15 cellular contexts compared by ENCODE assay signal in genomic region chr1:157230500-157230899, GRCh38.
A peak's percentile ranks its signal among the peaks of the same experiment; 100 is the strongest.
DNase-seq lines count a peak whose midpoint lies in the region; ATAC-seq and TF ChIP-seq lines count a peak whose summit lies in the region.
"Had no signal": no experiment of that assay in that cellular context is flagged by ENCODE, and none has a peak within 500 bp of the region (broad histone marks: within the 10 kb centered on the region; RNA-seq: fewer than 3 reads in every experiment).

No MANE protein-coding gene starts in this region.

- DNase-seq in WTC11 (ENCODE audit: low spot score) = no peak
- DNase-seq in esophagus muscularis mucosa (ENCODE audit: extremely low spot score) = peak; percentile 86
- peak; percentile 23 for DNase-seq in mesendoderm
- DNase-seq in SKM-1 (lab: John Stamatoyannopoulos, UW; ENCODE audit: unreplicated experiment) = no peak
- DNase-seq in activated CD4-positive, alpha-beta T cell treated with anti-CD3 and anti-CD28 coated beads, Interleukin-2, amount 10 ng/mL, durations not matched to agents 7 days and 5 days = no peak
- DNase-seq: C1 segment of cervical spinal cord; Calu3; CD4-positive, alpha-beta memory T cell; COR-L47; DMS53; DMS79 treated with DMSO at 0.1 percent for 48 hours; GF-D8; H9 had no signal

- no peak overlapping the region for H3K9ac ChIP-seq in mesendoderm (ENCODE audit: low read length)

- H3K4me3 ChIP-seq in esophagus muscularis mucosa (no peak overlapping the region), mesendoderm (ENCODE audit: low read length) (no peak overlapping the region)

- peak; percentile 38; the same call in 1 of the 2 replicates for ATAC-seq in WTC11
- no peak for ATAC-seq in HG02885 (IDR thresholded peaks at IDR 0.05; ENCODE audit: poor library complexity, unreplicated experiment)
- ATAC-seq: HCT116 had no signal

- CTCF ChIA-PET in WTC11 (lab: Charles Lee) = interaction anchor here (0.6 to 1.0 kb wide), 3 partner anchors 10 to 45 kb away, joined by 3 to 4 read pairs (median 3); no protein-coding TSS in a partner anchor
- CTCF ChIA-PET in activated CD4-positive, alpha-beta T cell treated with anti-CD3 and anti-CD28 coated beads, Interleukin-2, amount 10 ng/mL, durations not matched to agents 7 days and 5 days (lab: Charles Lee) = interaction anchor here (0.6 to 1.2 kb wide), 2 partner anchors 10 to 33 kb away, joined by 3 to 5 read pairs; no protein-coding TSS in a partner anchor

- no peaks in the 10 kb centered on the region for H3K9me3 ChIP-seq in esophagus muscularis mucosa

- H3K4me2 ChIP-seq in mesendoderm (ENCODE audit: low read length) = no peak overlapping the region

- no peak for TF ChIP-seq POLR2A in esophagus muscularis mucosa (IDR thresholded peaks at IDR 0.05; ENCODE audit: low read depth)

- peaks cover 38% of the 10 kb centered on the region for H3K4me1 Mint-ChIP-seq in WTC11
- H3K4me1 Mint-ChIP-seq in activated CD4-positive, alpha-beta T cell treated with anti-CD3 and anti-CD28 coated beads, Interleukin-2, amount 10 ng/mL, durations not matched to agents 7 days and 5 days = peaks cover 21% of the 10 kb centered on the region
- H3K4me1 Mint-ChIP-seq: CD4-positive, alpha-beta memory T cell had no signal

- H3K27me3 Mint-ChIP-seq in WTC11 (ENCODE audit: low read depth) = no peaks in the 10 kb centered on the region; the same call in 1 of the 2 replicates
- peaks cover 17% of the 10 kb centered on the region for H3K27me3 Mint-ChIP-seq in activated CD4-positive, alpha-beta T cell treated with anti-CD3 and anti-CD28 coated beads, Interleukin-2, amount 10 ng/mL, durations not matched to agents 7 days and 5 days

- no peaks in the 10 kb centered on the region for H3K79me2 ChIP-seq in mesendoderm (ENCODE audit: control insufficient read depth, insufficient read depth, low read length)

- no peaks in the 10 kb centered on the region for H3K27me3 ChIP-seq in esophagus muscularis mucosa
- no peaks in the 10 kb centered on the region for H3K27me3 ChIP-seq in mesendoderm (ENCODE audit: insufficient read depth, low read length, poor library complexity)

- no peak overlapping the region for H3K18ac ChIP-seq in mesendoderm (ENCODE audit: low read length)

- TF ChIP-seq EP300 in esophagus muscularis mucosa (IDR thresholded peaks at IDR 0.05) = no peak

- intact Hi-C loops in esophagus muscularis mucosa (cut with DNase I) = no loop called here

- H4K5ac ChIP-seq in mesendoderm (ENCODE audit: low read length) = no peak overlapping the region

- H4K8ac ChIP-seq in mesendoderm (ENCODE audit: low read depth, low read length) = no peak overlapping the region

- H3K4me1 ChIP-seq in esophagus muscularis mucosa = no peaks in the 10 kb centered on the region
- H3K4me1 ChIP-seq in mesendoderm (ENCODE audit: control insufficient read depth, low read depth, low read length) = peaks cover 8% of the 10 kb centered on the region

- TF ChIP-seq CTCF in WTC11 (IDR thresholded peaks at IDR 0.05) (no peak), esophagus muscularis mucosa (IDR thresholded peaks at IDR 0.05) (no peak)

- H3K56ac ChIP-seq in mesendoderm (ENCODE audit: low read length) = no peak overlapping the region

- H3K27ac ChIP-seq in esophagus muscularis mucosa (replicated peaks in 1 of 4) = no peak overlapping the region
- H3K27ac ChIP-seq in mesendoderm (ENCODE audit: low read depth, low read length) = no peak overlapping the region

- H3K36me3 ChIP-seq in esophagus muscularis mucosa (no peaks in the 10 kb centered on the region), mesendoderm (ENCODE audit: control insufficient read depth, insufficient read depth, low read length) (no peaks in the 10 kb centered on the region)

- H3K4ac ChIP-seq in mesendoderm (ENCODE audit: low read depth, low read length) = no peak overlapping the region

- H3K4me3 Mint-ChIP-seq in WTC11 = no peak overlapping the region
- H3K4me3 Mint-ChIP-seq in activated CD4-positive, alpha-beta T cell treated with anti-CD3 and anti-CD28 coated beads, Interleukin-2, amount 10 ng/mL, durations not matched to agents 7 days and 5 days = no peak overlapping the region
- H3K4me3 Mint-ChIP-seq: CD4-positive, alpha-beta memory T cell; H9 had no signal

- POLR2A ChIA-PET in WTC11 (lab: Charles Lee) = no interaction called here
- POLR2A ChIA-PET in activated CD4-positive, alpha-beta T cell treated with anti-CD3 and anti-CD28 coated beads, Interleukin-2, amount 10 ng/mL, durations not matched to agents 7 days and 5 days (lab: Charles Lee) = no interaction called here

- no peak overlapping the region for H2BK120ac ChIP-seq in mesendoderm (ENCODE audit: low read depth, low read length)

- 86% methylated on average over 4 of the region's 4 CpGs for WGBS in esophagus muscularis mucosa
- no CpG with 5 or more reads among the region's 4 CpGs for WGBS in mesendoderm (ENCODE audit: extremely low coverage, insufficient coverage, low lambda C conversion rate)

- no peak overlapping the region for H3K23ac ChIP-seq in mesendoderm (ENCODE audit: low read length)

- H2BK15ac ChIP-seq in mesendoderm (replicated peaks; ENCODE audit: low read depth) = no peak overlapping the region

- peak overlapping the region; percentile 71 for H2AK5ac ChIP-seq in mesendoderm (ENCODE audit: low read length)

- H3K27ac Mint-ChIP-seq in WTC11 = no peak overlapping the region
- H3K27ac Mint-ChIP-seq in activated CD4-positive, alpha-beta T cell treated with anti-CD3 and anti-CD28 coated beads, Interleukin-2, amount 10 ng/mL, durations not matched to agents 7 days and 5 days = no peak overlapping the region
- H3K27ac Mint-ChIP-seq: CD4-positive, alpha-beta memory T cell had no signal

- no peak overlapping the region for H2BK5ac ChIP-seq in mesendoderm (ENCODE audit: low read length)

- peaks cover 16% of the 10 kb centered on the region for H3K9me3 Mint-ChIP-seq in WTC11
- H3K9me3 Mint-ChIP-seq in activated CD4-positive, alpha-beta T cell treated with anti-CD3 and anti-CD28 coated beads, Interleukin-2, amount 10 ng/mL, durations not matched to agents 7 days and 5 days = peaks cover 3% of the 10 kb centered on the region

- no peaks in the 10 kb centered on the region for H3K79me1 ChIP-seq in mesendoderm (ENCODE audit: low read length)

- H3K36me3 Mint-ChIP-seq in WTC11 = peaks cover 7% of the 10 kb centered on the region; the same call in 1 of the 2 replicates
- H3K36me3 Mint-ChIP-seq in activated CD4-positive, alpha-beta T cell treated with anti-CD3 and anti-CD28 coated beads, Interleukin-2, amount 10 ng/mL, durations not matched to agents 7 days and 5 days (ENCODE audit: low read depth) = peaks cover under 1% of the 10 kb centered on the region
- H3K36me3 Mint-ChIP-seq: CD4-positive, alpha-beta memory T cell had no signal

TF ChIP-seq in WTC11, 78 proteins besides CTCF, POLR2A, EP300 and RAD21 (continues in another document):
- TF ChIP-seq ESRRA (CRISPR knock-in tag; IDR thresholded peaks at IDR 0.05; ENCODE audit: borderline replicate concordance) (no peak), ZNF263 (CRISPR knock-in tag; IDR thresholded peaks at IDR 0.05; ENCODE audit: low read depth) (no peak), USF1 (CRISPR knock-in tag; IDR thresholded peaks at IDR 0.05) (no peak), ZSCAN18 (CRISPR knock-in tag; IDR thresholded peaks at IDR 0.05) (no peak), USF2 (CRISPR knock-in tag; IDR thresholded peaks at IDR 0.05) (no peak), JAZF1 (CRISPR knock-in tag; IDR thresholded peaks at IDR 0.05) (no peak), MXD4 (CRISPR knock-in tag; IDR thresholded peaks at IDR 0.05; ENCODE audit: borderline replicate concordance) (no peak), HMGA2 (CRISPR knock-in tag; IDR thresholded peaks at IDR 0.05) (no peak)

Comparison
In these comparisons a context has a peak if more than half of its experiments do, and no peak if none do; other contexts are left out.
1. DNase-seq: peak in esophagus muscularis mucosa (single experiment) and mesendoderm (single experiment); none in WTC11 (single experiment), SKM-1 (single experiment) and activated CD4-positive, alpha-beta T cell treated with anti-CD3 and anti-CD28 coated beads, Interleukin-2, amount 10 ng/mL, durations not matched to agents 7 days and 5 days (single experiment).